12 cellular contexts compared by ENCODE assay signal in the genomic region with DNA sequence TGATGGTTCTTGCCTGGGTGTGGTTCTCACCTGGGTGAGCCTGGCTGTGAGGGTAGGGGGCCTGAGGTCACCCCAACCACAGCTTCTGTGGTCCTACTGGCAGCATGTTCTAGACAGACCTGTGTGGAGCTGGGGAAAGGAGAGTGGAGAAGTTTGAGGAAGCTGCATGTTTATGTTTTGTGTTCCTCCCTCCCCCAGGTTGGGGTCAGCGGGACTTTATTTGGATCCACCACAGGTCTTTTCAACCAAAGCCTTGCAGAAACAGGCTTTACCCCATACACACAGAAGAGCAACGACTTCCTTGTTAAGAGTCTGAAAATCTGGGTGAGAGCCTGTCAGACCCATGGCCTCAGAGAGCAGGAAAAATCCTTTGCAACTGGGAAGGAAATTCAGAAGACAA. TPM values are rescaled to one million over a fixed set of nuclear protein-coding genes. Genes with fewer than 3 reads are reported as not detected.
DNase-seq lines count a peak whose midpoint lies in the region; ATAC-seq and TF ChIP-seq lines count a peak whose summit lies in the region.
"Had no signal": no experiment of that assay in that cellular context is flagged by ENCODE, and none has a peak within 500 bp of the region (broad histone marks: within the 10 kb centered on the region; RNA-seq: fewer than 3 reads in every experiment).

No MANE protein-coding gene starts in this region.

- no peaks in the 10 kb centered on the region for H3K27me3 ChIP-seq in right cardiac atrium (ENCODE audit: control insufficient read depth, insufficient read depth)
- peaks cover 14% of the 10 kb centered on the region for H3K27me3 ChIP-seq in iPS-18a (ENCODE audit: control insufficient read depth, insufficient read depth, low read length)
- H3K27me3 ChIP-seq in sigmoid colon: no peaks in the 10 kb centered on the region
- H3K27me3 ChIP-seq in ovary: no peaks in the 10 kb centered on the region
- H3K27me3 ChIP-seq: pancreas had no signal

- TF ChIP-seq EP300 in sigmoid colon (IDR thresholded peaks at IDR 0.05) (no peak), ovary (IDR thresholded peaks at IDR 0.05) (no peak)

- intact Hi-C loops in right cardiac atrium (cut with DNase I): no loop called here
- intact Hi-C loops in Right ventricle myocardium inferior (cut with DNase I): loop anchor here (2.0 kb wide), 1 partner anchor 21 kb away; no protein-coding TSS in a partner anchor
- intact Hi-C loops in sigmoid colon (cut with DNase I): no loop called here
- intact Hi-C loops in ovary (cut with DNase I): no loop called here

- DNase-seq in right cardiac atrium: peak in 2 of 3 donors; percentile 11 to 13
- no peak for DNase-seq in Right ventricle myocardium inferior (ENCODE audit: missing footprints)
- no peak for DNase-seq in sigmoid colon
- DNase-seq in ovary: no peak
- no peak for DNase-seq in NCI-H146 treated with DMSO at 0.1 percent for 48 hours (lab: John Stamatoyannopoulos, UW; ENCODE audit: unreplicated experiment)
- no peak for DNase-seq in MV-4-11 (lab: John Stamatoyannopoulos, UW)
- DNase-seq in T-helper 2 cell: no peak
- DNase-seq: DMS 273 treated with DMSO at 0.1 percent for 48 hours; NCI-H1105 treated with DMSO at 0.1 percent for 48 hours; pancreas; stimulated activated CD4-positive, alpha-beta T cell treated with anti-CD3 and anti-CD28 coated beads, Interleukin-4, amount 100 ng/mL, for 4 hours had no signal

- ATAC-seq in right cardiac atrium: no peak
- ATAC-seq in Right ventricle myocardium inferior: no peak
- ATAC-seq: pancreas had no signal

- H3K4me1 ChIP-seq in right cardiac atrium (ENCODE audit: control insufficient read depth, insufficient read depth, low read length) (peaks cover 12% of the 10 kb centered on the region), iPS-18a (ENCODE audit: control insufficient read depth, low read depth, low read length) (peaks cover 38% of the 10 kb centered on the region), sigmoid colon (peaks cover 0 to 96% (median 94%) of the 10 kb centered on the region in 4 donors), ovary (ENCODE audit: insufficient read depth) (peaks cover 2% of the 10 kb centered on the region)

- no peak overlapping the region for H3K4me3 ChIP-seq in right cardiac atrium (ENCODE audit: low read length)
- H3K4me3 ChIP-seq in iPS-18a (ENCODE audit: low read length): peak overlapping the region; percentile 36
- H3K4me3 ChIP-seq in sigmoid colon: no peak overlapping the region
- H3K4me3 ChIP-seq in ovary: no peak overlapping the region
- H3K4me3 ChIP-seq: pancreas had no signal

- TF ChIP-seq POLR2A in sigmoid colon (IDR thresholded peaks at IDR 0.05) (no peak), ovary (IDR thresholded peaks at IDR 0.05) (no peak)

- TF ChIP-seq CTCF in sigmoid colon (IDR thresholded peaks at IDR 0.05) (no peak), ovary (IDR thresholded peaks at IDR 0.05) (no peak)

- H3K9me3 ChIP-seq in right cardiac atrium (ENCODE audit: control insufficient read depth, low read length): no peaks in the 10 kb centered on the region
- no peaks in the 10 kb centered on the region for H3K9me3 ChIP-seq in iPS-18a (ENCODE audit: control insufficient read depth, low read depth, low read length)
- no peaks in the 10 kb centered on the region for H3K9me3 ChIP-seq in sigmoid colon
- no peaks in the 10 kb centered on the region for H3K9me3 ChIP-seq in ovary
- H3K9me3 ChIP-seq: pancreas had no signal

- H3K36me3 ChIP-seq in iPS-18a (ENCODE audit: control insufficient read depth, low read depth, low read length) (no peaks in the 10 kb centered on the region), sigmoid colon (peaks cover 0 to 8% (median 0%) of the 10 kb centered on the region in 4 donors), ovary (no peaks in the 10 kb centered on the region)
- H3K36me3 ChIP-seq: pancreas had no signal

- H3K9ac ChIP-seq in iPS-18a (ENCODE audit: low read length): peak overlapping the region; percentile 64

- WGBS in right cardiac atrium: 50% methylated on average over 2 of the region's 2 CpGs
- WGBS in sigmoid colon, 2 donors: 34 to 44% methylated on average over 2 of the region's 2 CpGs
- WGBS in ovary, 3 donors: 26 to 43% (median 30%) methylated on average over 2 of the region's 2 CpGs

- H3K27ac ChIP-seq in right cardiac atrium (ENCODE audit: low read length) (peak overlapping the region; percentile 84), iPS-18a (ENCODE audit: low read length) (peak overlapping the region; percentile 90), sigmoid colon (peak overlapping the region; percentile 95 to 100 (median 98)), ovary (peak overlapping the region in 1 of 2 donors; percentile 24)

RNA-seq across cellular contexts. Expression of a gene that starts 5.6 kb away (rescaled TPM):
- total RNA-seq in right cardiac atrium (100 to 1,000 TPM; 117 to 248 (median 134) TPM), Right ventricle myocardium inferior (46.9 TPM), sigmoid colon (100 to 1,000 TPM; 240 to 453 (median 303) TPM), ovary (100 to 1,000 TPM in 1 of 7 donors, 10 to 100 TPM in 6; 23.9 to 372 (median 49.2) TPM)
- polyA plus RNA-seq in right cardiac atrium (212 TPM), sigmoid colon (100 to 1,000 TPM; 180 to 548 (median 335) TPM), ovary (100 to 1,000 TPM in 1 of 2 donors, 10 to 100 TPM in 1; 67.0 to 244 TPM)

Comparison
In these comparisons a context has a peak if more than half of its experiments do, and no peak if none do; other contexts are left out.
1. DNase-seq: peak in right cardiac atrium (2 of 3); none in Right ventricle myocardium inferior (single experiment), sigmoid colon (single experiment), ovary (0 of 5), NCI-H146 treated with DMSO at 0.1 percent for 48 hours (single experiment), MV-4-11 (single experiment) and T-helper 2 cell (0 of 5).